Comparison of ENCODE assay signal across 18 cellular contexts in the genomic region with DNA sequence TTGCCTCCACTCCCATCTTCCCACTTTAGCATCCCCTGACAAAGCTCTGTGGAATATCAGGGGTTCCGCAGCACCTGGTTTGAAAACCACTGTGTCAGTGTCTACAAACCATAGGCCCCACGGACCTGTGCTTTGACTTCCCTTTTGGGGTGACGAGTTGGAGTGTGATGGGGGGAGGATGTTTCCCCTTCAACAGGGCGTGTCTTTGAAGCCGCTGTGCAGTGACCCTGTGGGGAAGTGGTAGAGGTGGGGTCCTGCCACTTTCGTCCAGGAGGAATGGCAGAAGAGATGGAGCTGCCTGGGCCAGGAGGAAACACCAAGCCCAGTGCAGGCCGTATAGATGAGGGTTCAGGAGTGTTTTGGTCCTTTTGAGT. TPM values are rescaled to one million over a fixed set of nuclear protein-coding genes. Genes with fewer than 3 reads are reported as not detected.
DNase-seq lines count a peak whose midpoint lies in the region; ATAC-seq and TF ChIP-seq lines count a peak whose summit lies in the region.
"Had no signal": no experiment of that assay in that cellular context is flagged by ENCODE, and none has a peak within 500 bp of the region (broad histone marks: within the 10 kb centered on the region; RNA-seq: fewer than 3 reads in every experiment).

No MANE protein-coding gene starts in this region.

- no peak overlapping the region for H3K27ac ChIP-seq in Peyer's patch
- H3K27ac ChIP-seq: foreskin keratinocyte had no signal

- H3K36me3 ChIP-seq in Peyer's patch: peaks cover 0 to 7% (median 0%) of the 10 kb centered on the region in 3 donors
- H3K36me3 ChIP-seq in HAP-1 (replicated peaks): no peaks in the 10 kb centered on the region

- intact Hi-C loops in activated CD4-positive, alpha-beta T cell treated with anti-CD3 and anti-CD28 coated beads for 36 hours (cut with DNase I, micrococcal nuclease): no loop called here
- intact Hi-C loops in dendritic cell treated with granulocyte-macrophage colony-stimulating factor and Interleukin-4, amounts not matched to agents 40 ng/mL and 50 ng/mL, for 4 days (cut with micrococcal nuclease): no loop called here
- intact Hi-C loops in sciatic nerve (cut with DNase I): no loop called here

- TF ChIP-seq POLR2A in Peyer's patch (IDR thresholded peaks at IDR 0.05): no peak

- in situ Hi-C loops in HAP-1 (cut with MboI; ENCODE audit: low sequenced_read_pairs): no loop called here

- no peaks in the 10 kb centered on the region for H3K36me3 Mint-ChIP-seq in activated CD4-positive, alpha-beta T cell treated with anti-CD3 and anti-CD28 coated beads for 36 hours (ENCODE audit: low read depth)
- H3K36me3 Mint-ChIP-seq in dendritic cell treated with granulocyte-macrophage colony-stimulating factor and Interleukin-4, amounts not matched to agents 40 ng/mL and 50 ng/mL, for 4 days (ENCODE audit: low read depth): peaks cover 20% of the 10 kb centered on the region

- peaks cover 41% of the 10 kb centered on the region for H3K4me1 Mint-ChIP-seq in activated CD4-positive, alpha-beta T cell treated with anti-CD3 and anti-CD28 coated beads for 36 hours
- H3K4me1 Mint-ChIP-seq in dendritic cell treated with granulocyte-macrophage colony-stimulating factor and Interleukin-4, amounts not matched to agents 40 ng/mL and 50 ng/mL, for 4 days (ENCODE audit: low read depth): peaks cover 51% of the 10 kb centered on the region
- H3K4me1 Mint-ChIP-seq: neural crest cell had no signal

- no peaks in the 10 kb centered on the region for H3K27me3 ChIP-seq in Peyer's patch
- H3K27me3 ChIP-seq in HAP-1 (ENCODE audit: low read depth): peaks cover 3% of the 10 kb centered on the region; the same call in 1 of the 2 replicates

- H3K4me3 Mint-ChIP-seq in activated CD4-positive, alpha-beta T cell treated with anti-CD3 and anti-CD28 coated beads for 36 hours: no peak overlapping the region
- H3K4me3 Mint-ChIP-seq in dendritic cell treated with granulocyte-macrophage colony-stimulating factor and Interleukin-4, amounts not matched to agents 40 ng/mL and 50 ng/mL, for 4 days: no peak overlapping the region
- H3K4me3 Mint-ChIP-seq: activated CD4-positive, alpha-beta T cell treated with anti-CD3 and anti-CD28 coated beads, Interleukin-2, amount 10 ng/mL, durations not matched to agents 24 days and 14 days; neural crest cell had no signal

- no peaks in the 10 kb centered on the region for H3K9me3 ChIP-seq in Peyer's patch
- no peaks in the 10 kb centered on the region for H3K9me3 ChIP-seq in HAP-1

- no peak overlapping the region for H3K27ac Mint-ChIP-seq in activated CD4-positive, alpha-beta T cell treated with anti-CD3 and anti-CD28 coated beads for 36 hours
- peak overlapping the region; percentile 7 for H3K27ac Mint-ChIP-seq in dendritic cell treated with granulocyte-macrophage colony-stimulating factor and Interleukin-4, amounts not matched to agents 40 ng/mL and 50 ng/mL, for 4 days
- H3K27ac Mint-ChIP-seq: activated CD4-positive, alpha-beta T cell treated with anti-CD3 and anti-CD28 coated beads, Interleukin-2, amount 10 ng/mL, durations not matched to agents 24 days and 14 days had no signal

- DNase-seq in activated CD4-positive, alpha-beta T cell treated with anti-CD3 and anti-CD28 coated beads for 36 hours: no peak
- DNase-seq in activated CD4-positive, alpha-beta T cell treated with anti-CD3 and anti-CD28 coated beads for 48 hours: no peak
- DNase-seq in Peyer's patch: peak in 2 of 3 donors; percentile 52 to 57
- peak; percentile 56 for DNase-seq in sciatic nerve (ENCODE audit: low spot score)
- DNase-seq in pons (ENCODE audit: low spot score): no peak
- DNase-seq in HAP-1 (ENCODE audit: low spot score in 2 of 2): no peak
- DNase-seq: activated CD4-positive, alpha-beta T cell treated with anti-CD3 and anti-CD28 coated beads, Interleukin-2, amount 10 ng/mL, durations not matched to agents 24 days and 14 days; foreskin keratinocyte; islet precursor cell; NCI-H146; NCI-H82 had no signal

- H3K27me3 Mint-ChIP-seq in activated CD4-positive, alpha-beta T cell treated with anti-CD3 and anti-CD28 coated beads for 36 hours: no peaks in the 10 kb centered on the region
- H3K27me3 Mint-ChIP-seq in dendritic cell treated with granulocyte-macrophage colony-stimulating factor and Interleukin-4, amounts not matched to agents 40 ng/mL and 50 ng/mL, for 4 days: peaks cover 17% of the 10 kb centered on the region

- no peak for TF ChIP-seq CTCF in Peyer's patch (IDR thresholded peaks at IDR 0.05)

- POLR2A ChIA-PET in activated CD4-positive, alpha-beta T cell treated with anti-CD3 and anti-CD28 coated beads for 36 hours (lab: Charles Lee): no interaction called here

- CTCF ChIA-PET in activated CD4-positive, alpha-beta T cell treated with anti-CD3 and anti-CD28 coated beads for 36 hours (lab: Charles Lee): interaction anchor here (0.7 to 1.3 kb wide), 5 partner anchors 9 to 253 kb away, joined by 3 to 7 read pairs (median 4); no protein-coding TSS in a partner anchor

- H3K9me3 Mint-ChIP-seq in activated CD4-positive, alpha-beta T cell treated with anti-CD3 and anti-CD28 coated beads for 36 hours (ENCODE audit: low read depth): no peaks in the 10 kb centered on the region
- no peaks in the 10 kb centered on the region for H3K9me3 Mint-ChIP-seq in dendritic cell treated with granulocyte-macrophage colony-stimulating factor and Interleukin-4, amounts not matched to agents 40 ng/mL and 50 ng/mL, for 4 days
- H3K9me3 Mint-ChIP-seq: activated CD4-positive, alpha-beta T cell treated with anti-CD3 and anti-CD28 coated beads, Interleukin-2, amount 10 ng/mL, durations not matched to agents 24 days and 14 days; neural crest cell had no signal

- H3K4me3 ChIP-seq in Peyer's patch (no peak overlapping the region), HAP-1 (no peak overlapping the region)

- peak; percentile 28 for ATAC-seq in activated CD4-positive, alpha-beta T cell treated with anti-CD3 and anti-CD28 coated beads for 36 hours
- no peak for ATAC-seq in sciatic nerve
- ATAC-seq in HG02884 (IDR thresholded peaks at IDR 0.05; ENCODE audit: unreplicated experiment): no peak
- ATAC-seq: foreskin keratinocyte, SK-N-SH treated with all-trans-retinoic acid at 6 μM for 48 hours had no signal

- H3K4me1 ChIP-seq in Peyer's patch (no peaks in the 10 kb centered on the region), HAP-1 (no peaks in the 10 kb centered on the region)
- H3K4me1 ChIP-seq: foreskin keratinocyte had no signal

RNA-seq across cellular contexts. Expression of a gene that starts 20.9 kb away (rescaled TPM):
- under 1 TPM; 0.18 to 0.21 TPM for total RNA-seq in activated CD4-positive, alpha-beta T cell treated with anti-CD3 and anti-CD28 coated beads for 36 hours
- total RNA-seq in Peyer's patch (under 1 TPM in 1 of 4 donors, not detected in 3; 0.35 TPM), sciatic nerve (0.31 TPM)
- total RNA-seq: A172, foreskin keratinocyte, H4, urinary bladder had no signal

Comparison
In these comparisons a context has a peak if more than half of its experiments do, and no peak if none do; other contexts are left out.
1. DNase-seq: peak in Peyer's patch (2 of 3) and sciatic nerve (single experiment); none in activated CD4-positive, alpha-beta T cell treated with anti-CD3 and anti-CD28 coated beads for 36 hours (single experiment), activated CD4-positive, alpha-beta T cell treated with anti-CD3 and anti-CD28 coated beads for 48 hours (single experiment), pons (single experiment) and HAP-1 (0 of 2).